In the genomic region with DNA sequence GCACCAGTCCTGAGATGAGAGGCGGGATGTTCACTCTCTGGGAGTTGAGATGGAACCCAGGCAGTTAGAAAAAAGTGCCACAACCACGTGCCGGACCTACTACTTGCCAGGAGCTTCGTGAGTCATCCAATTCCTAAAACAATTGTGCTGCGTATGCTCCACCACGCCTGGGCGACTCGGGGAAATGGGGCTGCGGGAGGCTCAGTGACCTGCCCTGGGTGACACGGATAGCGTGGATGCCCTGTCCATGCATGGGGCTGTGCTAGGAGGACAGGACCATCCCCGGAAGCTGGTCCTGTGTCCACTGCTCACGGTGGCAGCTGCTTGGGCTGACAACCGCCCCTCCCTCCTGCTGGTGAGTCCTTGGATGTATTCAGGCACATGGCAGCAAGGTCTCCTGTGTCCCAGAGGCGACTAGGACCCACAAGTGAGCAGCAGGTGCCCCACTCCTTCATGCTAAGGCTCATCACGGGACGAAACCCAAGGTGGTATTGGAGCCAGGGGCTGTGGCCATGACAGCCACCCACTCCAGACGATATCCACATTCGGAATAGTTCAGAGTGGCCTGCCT, we compare ENCODE assay signal across 1 cellular context.
TF ChIP-seq lines count a peak whose summit lies in the region.

No MANE protein-coding gene starts in this region.

TF ChIP-seq in GM12878, 131 proteins besides CTCF, POLR2A, EP300 and RAD21 (continued from another document):
- TF ChIP-seq, protein P1, sequence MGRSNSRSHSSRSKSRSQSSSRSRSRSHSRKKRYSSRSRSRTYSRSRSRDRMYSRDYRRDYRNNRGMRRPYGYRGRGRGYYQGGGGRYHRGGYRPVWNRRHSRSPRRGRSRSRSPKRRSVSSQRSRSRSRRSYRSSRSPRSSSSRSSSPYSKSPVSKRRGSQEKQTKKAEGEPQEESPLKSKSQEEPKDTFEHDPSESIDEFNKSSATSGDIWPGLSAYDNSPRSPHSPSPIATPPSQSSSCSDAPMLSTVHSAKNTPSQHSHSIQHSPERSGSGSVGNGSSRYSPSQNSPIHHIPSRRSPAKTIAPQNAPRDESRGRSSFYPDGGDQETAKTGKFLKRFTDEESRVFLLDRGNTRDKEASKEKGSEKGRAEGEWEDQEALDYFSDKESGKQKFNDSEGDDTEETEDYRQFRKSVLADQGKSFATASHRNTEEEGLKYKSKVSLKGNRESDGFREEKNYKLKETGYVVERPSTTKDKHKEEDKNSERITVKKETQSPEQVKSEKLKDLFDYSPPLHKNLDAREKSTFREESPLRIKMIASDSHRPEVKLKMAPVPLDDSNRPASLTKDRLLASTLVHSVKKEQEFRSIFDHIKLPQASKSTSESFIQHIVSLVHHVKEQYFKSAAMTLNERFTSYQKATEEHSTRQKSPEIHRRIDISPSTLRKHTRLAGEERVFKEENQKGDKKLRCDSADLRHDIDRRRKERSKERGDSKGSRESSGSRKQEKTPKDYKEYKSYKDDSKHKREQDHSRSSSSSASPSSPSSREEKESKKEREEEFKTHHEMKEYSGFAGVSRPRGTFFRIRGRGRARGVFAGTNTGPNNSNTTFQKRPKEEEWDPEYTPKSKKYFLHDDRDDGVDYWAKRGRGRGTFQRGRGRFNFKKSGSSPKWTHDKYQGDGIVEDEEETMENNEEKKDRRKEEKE (IDR thresholded peaks at IDR 0.05) = no peak
- TF ChIP-seq TCF12 (IDR thresholded peaks at IDR 0.05; ENCODE audit: low read depth, low read length) (no peak), SUPT20H (IDR thresholded peaks at IDR 0.05; ENCODE audit: borderline replicate concordance, control insufficient read depth, low read depth, low read length) (no peak), FOXK2 (IDR thresholded peaks at IDR 0.05) (no peak), CBX5 (IDR thresholded peaks at IDR 0.05; ENCODE audit: low read depth) (no peak), HDGF (IDR thresholded peaks at IDR 0.05) (no peak), ZNF217 (IDR thresholded peaks at IDR 0.05) (no peak)
